1 cellular context compared by ENCODE assay signal in genomic region chr1:197686702-197687355, GRCh38.
TF ChIP-seq lines count a peak whose summit lies in the region.

No MANE protein-coding gene starts in this region.

TF ChIP-seq in HepG2, 621 proteins besides CTCF, POLR2A, EP300 and RAD21 (continued from another document):
- TF ChIP-seq ZNF407 (CRISPR knock-in tag; IDR thresholded peaks at IDR 0.05; ENCODE audit: not compliant biosample characterization) (no peak), HNRNPLL (IDR thresholded peaks at IDR 0.05; ENCODE audit: low read depth, low read length, poor library complexity, severe bottlenecking) (no peak), KIAA2018 (CRISPR knock-in tag; IDR thresholded peaks at IDR 0.05; ENCODE audit: borderline replicate concordance) (no peak), GPBP1L1 (CRISPR knock-in tag; IDR thresholded peaks at IDR 0.05) (no peak)
